ENCODE assay signal across 10 cellular contexts in the genomic region with DNA sequence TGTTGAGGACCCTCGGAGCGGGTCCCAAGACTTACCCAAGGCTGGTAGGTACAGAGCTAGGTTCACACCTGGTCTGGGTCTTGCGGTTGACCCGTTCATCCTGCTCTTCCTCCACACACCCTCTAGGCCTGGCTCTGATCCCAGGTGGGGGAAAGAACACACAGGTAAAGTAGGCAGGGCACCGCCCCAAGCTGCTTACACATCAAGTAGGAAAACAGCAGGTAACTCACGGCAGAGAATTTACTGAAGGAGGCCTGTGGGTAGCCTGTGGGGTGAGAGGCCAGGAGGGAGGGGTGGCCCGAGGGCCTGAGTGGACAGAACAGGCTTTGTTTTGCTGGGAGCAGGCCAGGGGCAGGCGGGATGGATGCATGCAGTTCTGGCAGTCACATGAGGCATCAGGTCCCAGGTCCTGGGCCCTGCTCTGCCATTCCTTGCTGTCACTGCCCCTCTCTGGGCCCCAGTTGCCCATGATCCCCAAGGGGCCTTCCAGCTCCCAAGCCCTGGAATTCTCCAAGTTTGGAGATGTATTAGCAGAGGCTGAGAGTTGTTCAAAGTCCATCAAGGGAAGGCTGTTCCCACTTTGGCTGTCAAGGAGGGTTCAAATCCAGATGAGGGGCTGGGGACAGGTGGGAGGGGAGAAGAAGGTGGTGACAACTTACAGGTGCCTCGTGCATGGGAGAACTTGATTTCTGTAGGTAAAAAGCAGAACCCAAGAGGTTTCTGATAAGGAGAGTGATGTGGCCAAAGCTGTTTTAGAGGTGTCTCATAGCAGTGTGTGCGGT. TPM values are rescaled to one million over a fixed set of nuclear protein-coding genes. Genes with fewer than 3 reads are reported as not detected.
DNase-seq lines count a peak whose midpoint lies in the region; TF ChIP-seq lines count a peak whose summit lies in the region.
"Had no signal": no experiment of that assay in that cellular context is flagged by ENCODE, and none has a peak within 500 bp of the region (broad histone marks: within the 10 kb centered on the region; RNA-seq: fewer than 3 reads in every experiment).

No MANE protein-coding gene starts in this region.

- 47 to 48% methylated on average over 10 of the region's 10 CpGs for WGBS in lower leg skin, 2 donors
- 69 to 92% methylated on average over 9 to 10 of the region's 10 CpGs for WGBS in testis, 2 donors

- peak overlapping the region; percentile 61 to 93 for H3K27ac ChIP-seq in testis
- H3K27ac ChIP-seq: HL-60 had no signal

- TF ChIP-seq CTCF in lower leg skin (IDR thresholded peaks at IDR 0.05) (no peak), testis (IDR thresholded peaks at IDR 0.05) (no peak)

- H3K4me3 ChIP-seq in lower leg skin (ENCODE audit: low read depth, poor library complexity, severe bottlenecking) (no peak overlapping the region), testis (no peak overlapping the region)

- no peaks in the 10 kb centered on the region for H3K9me3 ChIP-seq in testis

- TF ChIP-seq POLR2A in lower leg skin (IDR thresholded peaks at IDR 0.05) (no peak), testis (IDR thresholded peaks at IDR 0.05) (no peak)

- H3K27me3 ChIP-seq in testis: no peaks in the 10 kb centered on the region

- no peaks in the 10 kb centered on the region for H3K36me3 ChIP-seq in testis (ENCODE audit: low read depth, missing control alignments)

- DNase-seq in NCI-H345 (lab: John Stamatoyannopoulos, UW) (peak; percentile 8), NCI-H345 treated with DMSO at 0.1 percent for 48 hours (lab: John Stamatoyannopoulos, UW; ENCODE audit: unreplicated experiment) (no peak), T47D (ENCODE audit: low read depth in 1 of 2, low spot score in 1 of 2) (peak; percentile 93 to 100), lower leg skin (ENCODE audit: low spot score in 2 of 2) (peak; percentile 79 to 90), testis (no peak), KBM-7 (no peak), NCI-H526 treated with DMSO at 0.1 percent for 48 hours (lab: John Stamatoyannopoulos, UW) (no peak)
- no peak for DNase-seq in stimulated activated CD4-positive, alpha-beta T cell treated with anti-CD3 and anti-CD28 coated beads, Interleukin-4, amount 100 ng/mL, for 24 hours
- DNase-seq: naive thymus-derived CD8-positive, alpha-beta T cell had no signal

- intact Hi-C loops in lower leg skin (cut with DNase I; ENCODE audit: low total_unique reads) (no loop called here), testis (cut with DNase I; ENCODE audit: low total_unique reads) (no loop called here)

- H3K4me1 ChIP-seq in testis: peaks cover 44% of the 10 kb centered on the region

- in situ Hi-C loops in T47D (cut with HindIII; ENCODE audit: low pct_unique_long_range_greater_than_20kb, low sequenced_read_pairs) (no loop called here), KBM-7 (cut with MboI; ENCODE audit: low pct_unique_long_range_greater_than_20kb, low sequenced_read_pairs) (no loop called here)

RNA-seq across cellular contexts. Expression of a gene that starts 5.7 kb away (rescaled TPM):
- total RNA-seq in lower leg skin (100 to 1,000 TPM; 113 to 125 (median 120) TPM), testis (10 to 100 TPM; 17.1 to 30.2 TPM)
- polyA plus RNA-seq in testis (ENCODE audit: insufficient read depth, low read depth, low replicate concordance): 25.9 TPM
- total RNA-seq: naive thymus-derived CD8-positive, alpha-beta T cell had no signal
- polyA plus RNA-seq: naive thymus-derived CD8-positive, alpha-beta T cell had no signal

Comparison
In these comparisons a context has a peak if more than half of its experiments do, and no peak if none do; other contexts are left out.
1. DNase-seq: peak in NCI-H345 (single experiment), T47D (2 of 2) and lower leg skin (2 of 2); none in NCI-H345 treated with DMSO at 0.1 percent for 48 hours (single experiment), testis (single experiment), KBM-7 (single experiment), NCI-H526 treated with DMSO at 0.1 percent for 48 hours (single experiment) and stimulated activated CD4-positive, alpha-beta T cell treated with anti-CD3 and anti-CD28 coated beads, Interleukin-4, amount 100 ng/mL, for 24 hours (single experiment).